8 cellular contexts compared by ENCODE assay signal in genomic region chr12:131608740-131609665, GRCh38.
DNase-seq lines count a peak whose midpoint lies in the region; ATAC-seq, FAIRE-seq and TF ChIP-seq lines count a peak whose summit lies in the region.

No MANE protein-coding gene starts in this region.

- no peak for TF ChIP-seq POLR2A in thyroid gland (IDR thresholded peaks at IDR 0.05)

- peak; percentile 88 for FAIRE-seq in G401.6 (lab: Jason Lieb, UNC)

- H3K36me3 ChIP-seq in NT2/D1 (ENCODE audit: insufficient read depth, insufficient read length, low read length) = no peaks in the 10 kb centered on the region
- no peaks in the 10 kb centered on the region for H3K36me3 ChIP-seq in thyroid gland

- H3K9me3 ChIP-seq in NT2/D1 (ENCODE audit: insufficient read depth, low read length) = no peaks in the 10 kb centered on the region
- no peaks in the 10 kb centered on the region for H3K9me3 ChIP-seq in thyroid gland

- WGBS in thyroid gland, 2 donors = 41% methylated on average over 26 of the region's 26 CpGs

- H3K4me3 ChIP-seq in NT2/D1 (ENCODE audit: insufficient read length, low read depth) (no peak overlapping the region), thyroid gland (replicated peaks in 1 of 3) (no peak overlapping the region)

- DNase-seq in NT2/D1 (ENCODE audit: low read depth, low spot score) = peak; percentile 62
- DNase-seq in activated T-helper 1 cell treated with anti-CD3 and anti-CD28 coated beads, Interleukin-2, amount 50 U/mL, for 16 hours (ENCODE audit: low read depth in 1 of 2, low spot score in 1 of 2) = peak; percentile 25 to 38
- peak; percentile 49 for DNase-seq in fibroblast of the conjunctiva (ENCODE audit: low read depth)
- DNase-seq in nucleus accumbens (lab: John Stamatoyannopoulos, UW) = peak in 51 of 56 donors; percentile 24 to 87 (median 69)
- DNase-seq in thyroid gland = peak; percentile 53 to 58

- H3K27me3 ChIP-seq in NT2/D1 (ENCODE audit: insufficient read depth, insufficient read length) (no peaks in the 10 kb centered on the region), thyroid gland (no peaks in the 10 kb centered on the region)

- H3K4me1 ChIP-seq in NT2/D1 (ENCODE audit: insufficient read depth, insufficient read length) (no peaks in the 10 kb centered on the region), thyroid gland (no peaks in the 10 kb centered on the region)

- H3K9ac ChIP-seq in NT2/D1 (ENCODE audit: insufficient read length, low read depth) = no peak overlapping the region

- H3K27ac ChIP-seq in 22Rv1 = no peak overlapping the region
- no peak overlapping the region for H3K27ac ChIP-seq in thyroid gland

- intact Hi-C loops in thyroid gland (cut with DNase I) = no loop called here

- ATAC-seq in HG03565 (IDR thresholded peaks at IDR 0.05; ENCODE audit: unreplicated experiment) = no peak

- TF ChIP-seq CTCF in 22Rv1 (IDR thresholded peaks at IDR 0.05) = peak; percentile 89
- peak; percentile 28 to 84 (median 66) for TF ChIP-seq CTCF in thyroid gland (IDR thresholded peaks at IDR 0.05)
